2 cellular contexts compared by ENCODE assay signal in genomic region chr22:19598054-19598855, GRCh38.
TF ChIP-seq lines count a peak whose summit lies in the region.

No MANE protein-coding gene starts in this region.

TF ChIP-seq in HCT116, 20 proteins besides CTCF, POLR2A, EP300 and RAD21:
- TF ChIP-seq SIN3A (IDR thresholded peaks at IDR 0.05; ENCODE audit: low read depth) (no peak), ATF3 (IDR thresholded peaks at IDR 0.05) (no peak), ZFX (IDR thresholded peaks at IDR 0.05) (no peak), REST (IDR thresholded peaks at IDR 0.05; ENCODE audit: low read depth) (no peak)
TF ChIP-seq in HCT116: peak in this region for 0.

TF ChIP-seq in HepG2, 621 proteins besides CTCF, POLR2A, EP300 and RAD21 (continues in another document):
- TF ChIP-seq NCOA5 (CRISPR knock-in tag; IDR thresholded peaks at IDR 0.05) (no peak), ZNF407 (CRISPR knock-in tag; IDR thresholded peaks at IDR 0.05; ENCODE audit: not compliant biosample characterization) (no peak), MYC (CRISPR knock-in tag; IDR thresholded peaks at IDR 0.05; ENCODE audit: borderline replicate concordance) (0 out of 2 replicates have a peak, but pooled peaks have one; percentile 32), CBFB (CRISPR knock-in tag; IDR thresholded peaks at IDR 0.05) (no peak), SALL1 (CRISPR knock-in tag; IDR thresholded peaks at IDR 0.05) (peak; percentile 63; the same call in 1 of the 2 replicates), TAF15 (IDR thresholded peaks at IDR 0.05; ENCODE audit: low read depth, low read length, poor library complexity, severe bottlenecking) (no peak), HNF4G (IDR thresholded peaks at IDR 0.05; ENCODE audit: borderline replicate concordance, low read depth, low read length) (no peak), HNF4G (CRISPR knock-in tag; IDR thresholded peaks at IDR 0.05; ENCODE audit: borderline replicate concordance, low read depth) (0 out of 2 replicates have a peak, but pooled peaks have one; percentile 22), HDAC6 (IDR thresholded peaks at IDR 0.05; ENCODE audit: low read depth, low read length) (no peak), ZNF281 (CRISPR knock-in tag; IDR thresholded peaks at IDR 0.05; ENCODE audit: borderline replicate concordance) (0 out of 2 replicates have a peak, but pooled peaks have one; percentile 30), SUZ12 (IDR thresholded peaks at IDR 0.05; ENCODE audit: low read depth, low read length) (no peak), ZNF616 (CRISPR knock-in tag; IDR thresholded peaks at IDR 0.05; ENCODE audit: low read depth) (no peak), SKI (IDR thresholded peaks at IDR 0.05; ENCODE audit: partially characterized antibody) (no peak), TFDP2 (CRISPR knock-in tag; IDR thresholded peaks at IDR 0.05) (no peak), ZBTB33 (CRISPR knock-in tag; IDR thresholded peaks at IDR 0.05) (no peak), DR1 (CRISPR knock-in tag; IDR thresholded peaks at IDR 0.05) (no peak), SOX6 (IDR thresholded peaks at IDR 0.05) (no peak), SOX6 (CRISPR knock-in tag; IDR thresholded peaks at IDR 0.05) (no peak), ISX (CRISPR knock-in tag; conservative IDR thresholded peaks at IDR 0.05) (no peak), ZNF335 (CRISPR knock-in tag; IDR thresholded peaks at IDR 0.05) (no peak), TMF1 (CRISPR knock-in tag; IDR thresholded peaks at IDR 0.05; ENCODE audit: low read depth) (no peak), ZNF292 (CRISPR knock-in tag; IDR thresholded peaks at IDR 0.05; ENCODE audit: borderline replicate concordance, low read depth) (peak; percentile 71; the same call in 1 of the 2 replicates), TBX2 (CRISPR knock-in tag; IDR thresholded peaks at IDR 0.05; ENCODE audit: borderline replicate concordance) (peak; percentile 33; the same call in 1 of the 2 replicates), ZNF251 (CRISPR knock-in tag; IDR thresholded peaks at IDR 0.05) (no peak), TRIM24 (CRISPR knock-in tag; IDR thresholded peaks at IDR 0.05) (0 out of 2 replicates have a peak, but pooled peaks have one; percentile 62), ZNF160 (CRISPR knock-in tag; IDR thresholded peaks at IDR 0.05) (0 out of 2 replicates have a peak, but pooled peaks have one; percentile 15), TFDP1 (CRISPR knock-in tag; IDR thresholded peaks at IDR 0.05; ENCODE audit: borderline replicate concordance) (no peak), MAX (IDR thresholded peaks at IDR 0.05) (0 out of 2 replicates have a peak, but pooled peaks have one; percentile 20), ZNF276 (CRISPR knock-in tag; IDR thresholded peaks at IDR 0.05; ENCODE audit: low read depth) (no peak), ZBTB7B (CRISPR knock-in tag; IDR thresholded peaks at IDR 0.05) (no peak), NFYB (CRISPR knock-in tag; IDR thresholded peaks at IDR 0.05) (no peak), HMG20A (CRISPR knock-in tag; IDR thresholded peaks at IDR 0.05; ENCODE audit: borderline replicate concordance) (no peak), ZHX1 (CRISPR knock-in tag; IDR thresholded peaks at IDR 0.05; ENCODE audit: low read depth) (no peak)
